Comparison of ENCODE assay signal across 1 cellular context in the genomic region with DNA sequence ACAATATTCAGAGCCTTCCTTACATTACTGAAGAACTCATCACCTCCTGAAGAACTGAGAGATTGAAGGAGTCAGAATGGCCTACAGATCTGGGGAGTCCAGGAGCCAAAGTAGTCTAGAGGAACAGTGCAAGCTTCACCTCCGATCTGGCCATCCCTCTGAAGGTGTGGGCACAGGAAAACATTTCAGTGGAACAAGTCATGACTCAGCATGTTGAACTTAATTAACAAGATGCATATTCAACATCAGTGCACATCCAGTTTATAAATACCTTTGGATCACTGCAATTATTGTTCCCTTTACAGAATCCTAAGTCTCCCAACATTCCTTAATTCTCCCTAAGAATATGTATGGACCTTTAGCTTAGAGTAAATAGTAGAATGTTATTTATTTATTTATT.
TF ChIP-seq lines count a peak whose summit lies in the region.

No MANE protein-coding gene starts in this region.

TF ChIP-seq in K562, 482 proteins besides CTCF, POLR2A, EP300 and RAD21:
- peak; percentile 59; the same call in 1 of the 2 replicates for TF ChIP-seq BACH1 (tag; IDR thresholded peaks at IDR 0.05)
- no peak for TF ChIP-seq PRDM10 (IDR thresholded peaks at IDR 0.05; ENCODE audit: partially characterized antibody)
- TF ChIP-seq ARNT (IDR thresholded peaks at IDR 0.05): no peak
- no peak for TF ChIP-seq YBX1 (IDR thresholded peaks at IDR 0.05)
- no peak for TF ChIP-seq NBN (IDR thresholded peaks at IDR 0.05; ENCODE audit: low read depth)
- no peak for TF ChIP-seq SMARCC2 (IDR thresholded peaks at IDR 0.05; ENCODE audit: low read depth)
- TF ChIP-seq, protein P1, sequence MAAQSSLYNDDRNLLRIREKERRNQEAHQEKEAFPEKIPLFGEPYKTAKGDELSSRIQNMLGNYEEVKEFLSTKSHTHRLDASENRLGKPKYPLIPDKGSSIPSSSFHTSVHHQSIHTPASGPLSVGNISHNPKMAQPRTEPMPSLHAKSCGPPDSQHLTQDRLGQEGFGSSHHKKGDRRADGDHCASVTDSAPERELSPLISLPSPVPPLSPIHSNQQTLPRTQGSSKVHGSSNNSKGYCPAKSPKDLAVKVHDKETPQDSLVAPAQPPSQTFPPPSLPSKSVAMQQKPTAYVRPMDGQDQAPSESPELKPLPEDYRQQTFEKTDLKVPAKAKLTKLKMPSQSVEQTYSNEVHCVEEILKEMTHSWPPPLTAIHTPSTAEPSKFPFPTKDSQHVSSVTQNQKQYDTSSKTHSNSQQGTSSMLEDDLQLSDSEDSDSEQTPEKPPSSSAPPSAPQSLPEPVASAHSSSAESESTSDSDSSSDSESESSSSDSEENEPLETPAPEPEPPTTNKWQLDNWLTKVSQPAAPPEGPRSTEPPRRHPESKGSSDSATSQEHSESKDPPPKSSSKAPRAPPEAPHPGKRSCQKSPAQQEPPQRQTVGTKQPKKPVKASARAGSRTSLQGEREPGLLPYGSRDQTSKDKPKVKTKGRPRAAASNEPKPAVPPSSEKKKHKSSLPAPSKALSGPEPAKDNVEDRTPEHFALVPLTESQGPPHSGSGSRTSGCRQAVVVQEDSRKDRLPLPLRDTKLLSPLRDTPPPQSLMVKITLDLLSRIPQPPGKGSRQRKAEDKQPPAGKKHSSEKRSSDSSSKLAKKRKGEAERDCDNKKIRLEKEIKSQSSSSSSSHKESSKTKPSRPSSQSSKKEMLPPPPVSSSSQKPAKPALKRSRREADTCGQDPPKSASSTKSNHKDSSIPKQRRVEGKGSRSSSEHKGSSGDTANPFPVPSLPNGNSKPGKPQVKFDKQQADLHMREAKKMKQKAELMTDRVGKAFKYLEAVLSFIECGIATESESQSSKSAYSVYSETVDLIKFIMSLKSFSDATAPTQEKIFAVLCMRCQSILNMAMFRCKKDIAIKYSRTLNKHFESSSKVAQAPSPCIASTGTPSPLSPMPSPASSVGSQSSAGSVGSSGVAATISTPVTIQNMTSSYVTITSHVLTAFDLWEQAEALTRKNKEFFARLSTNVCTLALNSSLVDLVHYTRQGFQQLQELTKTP (IDR thresholded peaks at IDR 0.05; ENCODE audit: low read depth in 1 of 2, partially characterized antibody in 2 of 2): no peak
- TF ChIP-seq BRD9 (IDR thresholded peaks at IDR 0.05; ENCODE audit: low read depth, partially characterized antibody): no peak
- TF ChIP-seq FOXJ2 (tag; IDR thresholded peaks at IDR 0.05): no peak
- TF ChIP-seq CBFA2T3 (IDR thresholded peaks at IDR 0.05): no peak
- peak; percentile 76 for TF ChIP-seq NFE2 (IDR thresholded peaks at IDR 0.05; ENCODE audit: low read depth)
- TF ChIP-seq ZFX (CRISPR knock-in tag; IDR thresholded peaks at IDR 0.05): no peak
- TF ChIP-seq NFE2L1 (tag; IDR thresholded peaks at IDR 0.05; ENCODE audit: borderline replicate concordance, low read depth): peak; percentile 52; the same call in 1 of the 2 replicates
- TF ChIP-seq, protein P2, sequence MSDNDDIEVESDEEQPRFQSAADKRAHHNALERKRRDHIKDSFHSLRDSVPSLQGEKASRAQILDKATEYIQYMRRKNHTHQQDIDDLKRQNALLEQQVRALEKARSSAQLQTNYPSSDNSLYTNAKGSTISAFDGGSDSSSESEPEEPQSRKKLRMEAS (CRISPR knock-in tag; IDR thresholded peaks at IDR 0.05): no peak
- no peak for TF ChIP-seq ZNF174 (CRISPR knock-in tag; IDR thresholded peaks at IDR 0.05)
- no peak for TF ChIP-seq SRF (CRISPR knock-in tag; IDR thresholded peaks at IDR 0.05)
- no peak for TF ChIP-seq RHOXF2B (CRISPR knock-in tag; conservative IDR thresholded peaks at IDR 0.05)
- TF ChIP-seq SREBF1 (IDR thresholded peaks at IDR 0.05; ENCODE audit: borderline replicate concordance, low read depth, low read length): no peak
- TF ChIP-seq, protein P3, sequence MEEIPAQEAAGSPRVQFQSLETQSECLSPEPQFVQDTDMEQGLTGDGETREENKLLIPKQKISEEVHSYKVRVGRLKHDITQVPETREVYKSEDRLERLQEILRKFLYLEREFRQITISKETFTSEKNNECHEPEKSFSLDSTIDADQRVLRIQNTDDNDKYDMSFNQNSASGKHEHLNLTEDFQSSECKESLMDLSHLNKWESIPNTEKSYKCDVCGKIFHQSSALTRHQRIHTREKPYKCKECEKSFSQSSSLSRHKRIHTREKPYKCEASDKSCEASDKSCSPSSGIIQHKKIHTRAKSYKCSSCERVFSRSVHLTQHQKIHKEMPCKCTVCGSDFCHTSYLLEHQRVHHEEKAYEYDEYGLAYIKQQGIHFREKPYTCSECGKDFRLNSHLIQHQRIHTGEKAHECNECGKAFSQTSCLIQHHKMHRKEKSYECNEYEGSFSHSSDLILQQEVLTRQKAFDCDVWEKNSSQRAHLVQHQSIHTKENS (CRISPR knock-in tag; IDR thresholded peaks at IDR 0.05): no peak
- TF ChIP-seq ZNF589 (CRISPR knock-in tag; IDR thresholded peaks at IDR 0.05; ENCODE audit: low read depth): no peak
- no peak for TF ChIP-seq RUNX1 (IDR thresholded peaks at IDR 0.05; ENCODE audit: low read depth)
- peak; percentile 65; the same call in 1 of the 2 replicates for TF ChIP-seq MAFK (IDR thresholded peaks at IDR 0.05; ENCODE audit: low read length)
- peak; percentile 85 for TF ChIP-seq MAFG (tag; conservative IDR thresholded peaks at IDR 0.05)
- TF ChIP-seq ZZZ3 (IDR thresholded peaks at IDR 0.05): no peak
- TF ChIP-seq C11orf30 (IDR thresholded peaks at IDR 0.05; ENCODE audit: low read depth): peak; percentile 83
- TF ChIP-seq STAT5A (IDR thresholded peaks at IDR 0.05; ENCODE audit: borderline replicate concordance, low read length): no peak
- no peak for TF ChIP-seq ZKSCAN8 (CRISPR knock-in tag; IDR thresholded peaks at IDR 0.05)
- TF ChIP-seq, protein P4, sequence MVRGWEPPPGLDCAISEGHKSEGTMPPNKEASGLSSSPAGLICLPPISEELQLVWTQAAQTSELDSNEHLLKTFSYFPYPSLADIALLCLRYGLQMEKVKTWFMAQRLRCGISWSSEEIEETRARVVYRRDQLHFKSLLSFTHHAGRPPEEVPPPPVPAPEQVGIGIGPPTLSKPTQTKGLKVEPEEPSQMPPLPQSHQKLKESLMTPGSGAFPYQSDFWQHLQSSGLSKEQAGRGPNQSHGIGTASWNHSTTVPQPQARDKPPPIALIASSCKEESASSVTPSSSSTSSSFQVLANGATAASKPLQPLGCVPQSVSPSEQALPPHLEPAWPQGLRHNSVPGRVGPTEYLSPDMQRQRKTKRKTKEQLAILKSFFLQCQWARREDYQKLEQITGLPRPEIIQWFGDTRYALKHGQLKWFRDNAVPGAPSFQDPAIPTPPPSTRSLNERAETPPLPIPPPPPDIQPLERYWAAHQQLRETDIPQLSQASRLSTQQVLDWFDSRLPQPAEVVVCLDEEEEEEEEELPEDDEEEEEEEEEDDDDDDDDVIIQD (CRISPR knock-in tag; IDR thresholded peaks at IDR 0.05): no peak
- peak; percentile 63 for TF ChIP-seq MAFF (IDR thresholded peaks at IDR 0.05; ENCODE audit: low read length)
- TF ChIP-seq FOS (IDR thresholded peaks at IDR 0.05; ENCODE audit: extremely low read depth, insufficient read length): no peak
- TF ChIP-seq ZNF316 (IDR thresholded peaks at IDR 0.05): peak; percentile 86
- no peak for TF ChIP-seq SMARCA4 (IDR thresholded peaks at IDR 0.05)
